In genomic region chr16:84505249-84506156, GRCh38 we compare ENCODE assay signal across 8 cellular contexts. TPM values are rescaled to one million over a fixed set of nuclear protein-coding genes. Genes with fewer than 3 reads are reported as not detected.
DNase-seq lines count a peak whose midpoint lies in the region; ATAC-seq and TF ChIP-seq lines count a peak whose summit lies in the region.

No MANE protein-coding gene starts in this region.

- H3K27me3 ChIP-seq in AG04450 (ENCODE audit: control insufficient read depth, insufficient read depth, low read length), result no peaks in the 10 kb centered on the region
- no peaks in the 10 kb centered on the region for H3K27me3 ChIP-seq in HUES48 (ENCODE audit: control insufficient read depth, insufficient read depth, low read length)
- no peaks in the 10 kb centered on the region for H3K27me3 ChIP-seq in muscle layer of colon (ENCODE audit: control insufficient read depth in 1 of 2, insufficient read depth in 2 of 2, low read length in 2 of 2)

- POLR2A ChIA-PET in AG04450 (lab: Yijun Ruan, JAX), result interaction anchor here (1.2 kb wide), 1 partner anchor 27 kb away, joined by 7 read pairs; no protein-coding TSS in a partner anchor

- H3K9me3 ChIP-seq in AG04450 (ENCODE audit: control insufficient read depth, insufficient read depth, low read length) (peaks cover 3% of the 10 kb centered on the region; the same call in 1 of the 2 replicates), HUES48 (ENCODE audit: control insufficient read depth, insufficient read depth, low read length) (no peaks in the 10 kb centered on the region), muscle layer of colon (ENCODE audit: low read length) (no peaks in the 10 kb centered on the region)

- H3K4me3 ChIP-seq in AG04450 (ENCODE audit: low read depth, low read length) (peak overlapping the region; percentile 52), HUES48 (ENCODE audit: low read depth, low read length) (peak overlapping the region; percentile 95; the same call in 1 of the 2 replicates), muscle layer of colon (ENCODE audit: low read depth in 1 of 2, low read length in 2 of 2) (peak overlapping the region; percentile 44 to 89)

- no peak for TF ChIP-seq CTCF in AG04450 (IDR thresholded peaks at IDR 0.05; ENCODE audit: low read depth, low read length)

- H3K4me1 ChIP-seq in HUES48 (ENCODE audit: control insufficient read depth, insufficient read depth, low read length) (peaks cover 9% of the 10 kb centered on the region; the same call in 1 of the 2 replicates), muscle layer of colon (ENCODE audit: insufficient read depth, low read length) (peaks cover 22% of the 10 kb centered on the region)

- CTCF ChIA-PET in AG04450 (lab: Charles Lee), result interaction anchor here (0.8 to 10.5 kb wide), 14 partner anchors 10 to 318 kb away, joined by 3 to 124 read pairs (median 4); partner anchors contain the start of gene TAF1C

- ATAC-seq in GM21619 (IDR thresholded peaks at IDR 0.05; ENCODE audit: unreplicated experiment) (no peak), GM21786 (IDR thresholded peaks at IDR 0.05; ENCODE audit: unreplicated experiment) (no peak)

- H3K9ac ChIP-seq in HUES48 (ENCODE audit: low read depth, low read length), result peak overlapping the region; percentile 62
- peak overlapping the region; percentile 57 for H3K9ac ChIP-seq in muscle layer of colon (ENCODE audit: low read length)

- DNase-seq in AG04450 (ENCODE audit: low read depth, low spot score), result no peak
- peak in 1 of 61 donors; percentile 43 for DNase-seq in caudate nucleus (lab: John Stamatoyannopoulos, UW)
- no peak for DNase-seq in activated CD4-positive, CD25-positive, alpha-beta regulatory T cell (lab: John Stamatoyannopoulos, UW)
- no peak for DNase-seq in NCI-H1105 (lab: John Stamatoyannopoulos, UW)

- H3K36me3 ChIP-seq in HUES48 (ENCODE audit: control insufficient read depth, insufficient read depth, low read length), result peaks cover 6% of the 10 kb centered on the region; the same call in 1 of the 2 replicates
- H3K36me3 ChIP-seq in muscle layer of colon (ENCODE audit: insufficient read depth, low read length), result peaks cover 2% of the 10 kb centered on the region

- H3K27ac ChIP-seq in AG04450 (ENCODE audit: low read depth, low read length) (peak overlapping the region; percentile 84), HUES48 (ENCODE audit: low read depth, low read length) (peak overlapping the region; percentile 60), caudate nucleus (ENCODE audit: low read depth, low read length) (peak overlapping the region; percentile 58), muscle layer of colon (ENCODE audit: low read depth, low read length) (peak overlapping the region; percentile 71)

RNA-seq across cellular contexts. Expression of gene MEAK7, which starts 1.0 kb away (rescaled TPM):
- 22.8 and 26.2 TPM in 2 replicates for polyA plus RNA-seq in AG04450 (2011; rRNA removed)
- polyA minus RNA-seq in AG04450 (2011; rRNA and poly(A)+ RNA removed), result 37.9 and 47.8 TPM in 2 replicates
